In the genomic region with DNA sequence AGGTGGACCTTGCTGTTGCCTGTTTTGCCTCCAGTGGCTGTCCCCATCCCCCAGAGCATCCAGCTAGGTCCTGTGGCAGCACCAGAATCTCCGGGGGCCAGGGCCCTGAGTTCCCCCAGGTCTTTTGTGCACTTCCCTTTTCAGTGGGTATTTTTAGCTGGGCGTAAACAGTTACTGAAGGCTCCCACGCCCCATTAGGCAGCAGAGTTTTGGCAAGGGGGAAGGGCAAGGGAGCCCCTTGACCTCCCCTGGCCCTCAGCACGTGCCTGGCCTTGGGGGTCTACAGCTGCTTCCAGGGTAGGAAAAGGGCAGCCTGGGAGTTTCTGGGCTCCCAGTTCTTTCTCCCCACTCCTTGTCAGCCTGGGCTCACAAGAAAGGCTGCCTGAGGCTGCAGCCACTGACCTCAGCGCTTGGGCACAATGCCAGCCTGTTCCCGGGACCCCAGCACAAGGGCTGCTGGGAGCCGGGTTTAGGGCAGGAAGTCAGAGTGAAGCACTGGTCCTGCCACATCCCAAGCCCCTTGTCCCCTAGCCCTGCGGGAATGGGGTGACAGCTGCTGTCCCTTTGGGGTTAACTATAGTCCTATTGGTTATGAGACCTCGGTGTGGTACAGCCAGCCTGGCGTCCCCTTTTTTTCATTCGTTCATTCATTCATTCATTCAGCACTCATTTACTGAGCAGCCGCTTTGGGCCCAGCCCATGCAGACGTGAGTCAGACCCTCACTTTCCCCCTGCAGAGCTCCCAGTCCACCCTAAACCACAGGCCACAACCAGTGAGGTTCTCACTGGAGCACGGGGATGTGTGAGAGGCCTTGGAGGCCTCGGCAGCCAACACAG, we compare ENCODE assay signal across 8 cellular contexts. TPM values are rescaled to one million over a fixed set of nuclear protein-coding genes. Genes with fewer than 3 reads are reported as not detected.
DNase-seq lines count a peak whose midpoint lies in the region; ATAC-seq, FAIRE-seq and TF ChIP-seq lines count a peak whose summit lies in the region.

No MANE protein-coding gene starts in this region.

- peak overlapping the region; percentile 80 for H3K4me3 ChIP-seq in CD8-positive, alpha-beta memory T cell (ENCODE audit: low read length)
- H3K4me3 ChIP-seq in rectal smooth muscle tissue (ENCODE audit: low read length): peak overlapping the region; percentile 44

- no peaks in the 10 kb centered on the region for H3K9me3 ChIP-seq in CD8-positive, alpha-beta memory T cell (ENCODE audit: low read length)

- no peak for ATAC-seq in GM21529 (IDR thresholded peaks at IDR 0.05; ENCODE audit: unreplicated experiment)

- peaks cover 92 to 96% (median 93%) of the 10 kb centered on the region in 3 donors for H3K4me1 Mint-ChIP-seq in CD8-positive, alpha-beta memory T cell
- peaks cover 77% of the 10 kb centered on the region for H3K4me1 Mint-ChIP-seq in activated CD4-positive, alpha-beta memory T cell treated with anti-CD3 and anti-CD28 coated beads for 36 hours (ENCODE audit: low read depth)

- H3K27ac ChIP-seq in CD8-positive, alpha-beta memory T cell (ENCODE audit: low read depth, low read length): peak overlapping the region; percentile 12
- peak overlapping the region; percentile 62 for H3K27ac ChIP-seq in rectal smooth muscle tissue (ENCODE audit: low read depth, low read length)

- no peak for FAIRE-seq in HTR-8/SVneo (lab: Jason Lieb, UNC)

- POLR2A ChIA-PET in CD8-positive, alpha-beta memory T cell (lab: Charles Lee): interaction anchor here (0.6 to 5.9 kb wide), 3 partner anchors 8 to 71 kb away, joined by 5 to 89 read pairs (median 8); a partner anchor contains a TSS
- POLR2A ChIA-PET in activated CD4-positive, alpha-beta memory T cell treated with anti-CD3 and anti-CD28 coated beads for 36 hours (lab: Charles Lee): interaction anchor here (1.0 to 9.4 kb wide), 3 partner anchors 11 to 80 kb away, joined by 3 to 116 read pairs (median 5); a partner anchor contains a TSS
- POLR2A ChIA-PET in HEK293T (lab: Yijun Ruan, JAX): interaction anchor here (1.0 kb wide), 1 partner anchor 9 kb away, joined by 3 read pairs; no protein-coding TSS in a partner anchor

- no peaks in the 10 kb centered on the region for H3K9me3 Mint-ChIP-seq in CD8-positive, alpha-beta memory T cell
- no peaks in the 10 kb centered on the region for H3K9me3 Mint-ChIP-seq in activated CD4-positive, alpha-beta memory T cell treated with anti-CD3 and anti-CD28 coated beads for 36 hours

- H3K9ac ChIP-seq in rectal smooth muscle tissue (ENCODE audit: low read length): no peak overlapping the region

- DNase-seq in CD8-positive, alpha-beta memory T cell: peak in 1 of 5 donors; percentile 34
- DNase-seq in HTR-8/SVneo (ENCODE audit: insufficient read length, low spot score) (peak; percentile 54), germinal center (ENCODE audit: low spot score) (peak; percentile 62), NCI-H2227 (lab: John Stamatoyannopoulos, UW; ENCODE audit: unreplicated experiment) (no peak), HEK293T (ENCODE audit: extremely low spot score) (no peak)
- peak; percentile 77 for DNase-seq in activated CD4-positive, alpha-beta memory T cell treated with anti-CD3 and anti-CD28 coated beads for 36 hours

- H3K27me3 Mint-ChIP-seq in CD8-positive, alpha-beta memory T cell: peaks cover 0 to 3% of the 10 kb centered on the region in 2 donors
- H3K27me3 Mint-ChIP-seq in activated CD4-positive, alpha-beta memory T cell treated with anti-CD3 and anti-CD28 coated beads for 36 hours: no peaks in the 10 kb centered on the region

- intact Hi-C loops in activated CD4-positive, alpha-beta memory T cell treated with anti-CD3 and anti-CD28 coated beads for 36 hours (cut with micrococcal nuclease): no loop called here

- H3K4me1 ChIP-seq in CD8-positive, alpha-beta memory T cell (ENCODE audit: insufficient read depth, low read length): peaks cover 99% of the 10 kb centered on the region
- H3K4me1 ChIP-seq in rectal smooth muscle tissue (ENCODE audit: control insufficient read depth, insufficient read depth, low read length): peaks cover 19% of the 10 kb centered on the region

- peak overlapping the region; percentile 92 to 99 (median 98) for H3K27ac Mint-ChIP-seq in CD8-positive, alpha-beta memory T cell
- H3K27ac Mint-ChIP-seq in activated CD4-positive, alpha-beta memory T cell treated with anti-CD3 and anti-CD28 coated beads for 36 hours: peak overlapping the region; percentile 99

- peaks cover 0 to 26% (median 8%) of the 10 kb centered on the region in 3 donors for H3K36me3 Mint-ChIP-seq in CD8-positive, alpha-beta memory T cell
- H3K36me3 Mint-ChIP-seq in activated CD4-positive, alpha-beta memory T cell treated with anti-CD3 and anti-CD28 coated beads for 36 hours: peaks cover 47% of the 10 kb centered on the region

- peaks cover 11% of the 10 kb centered on the region for H3K36me3 ChIP-seq in CD8-positive, alpha-beta memory T cell (ENCODE audit: insufficient read depth, low read length)
- H3K36me3 ChIP-seq in rectal smooth muscle tissue (ENCODE audit: control insufficient read depth, insufficient read depth, low read length): no peaks in the 10 kb centered on the region

- H3K27me3 ChIP-seq in CD8-positive, alpha-beta memory T cell (ENCODE audit: insufficient read depth, low read length, poor library complexity, severe bottlenecking): no peaks in the 10 kb centered on the region
- no peaks in the 10 kb centered on the region for H3K27me3 ChIP-seq in rectal smooth muscle tissue (ENCODE audit: control insufficient read depth, insufficient read depth, low read length)

- CTCF ChIA-PET in CD8-positive, alpha-beta memory T cell (lab: Charles Lee): interaction anchor here (1.2 to 15.8 kb wide), 4 partner anchors 9 to 158 kb away, joined by 3 to 1086 read pairs (median 4); a partner anchor contains a TSS
- CTCF ChIA-PET in activated CD4-positive, alpha-beta memory T cell treated with anti-CD3 and anti-CD28 coated beads for 36 hours (lab: Charles Lee): interaction anchor here (0.7 to 20.5 kb wide), 5 partner anchors 9 to 166 kb away, joined by 3 to 1220 read pairs (median 3); a partner anchor contains a TSS
- CTCF ChIA-PET in HEK293T (lab: Yijun Ruan, JAX): interaction anchor here (1.0 to 1.3 kb wide), 2 partner anchors 13 to 19 kb away, joined by 3 to 4 read pairs; no protein-coding TSS in a partner anchor

- H3K4me3 Mint-ChIP-seq in CD8-positive, alpha-beta memory T cell: peak overlapping the region; percentile 85 to 97 (median 91)
- H3K4me3 Mint-ChIP-seq in activated CD4-positive, alpha-beta memory T cell treated with anti-CD3 and anti-CD28 coated beads for 36 hours: peak overlapping the region; percentile 90

TF ChIP-seq in HEK293T, 16 proteins besides CTCF, POLR2A, EP300 and RAD21:
- TF ChIP-seq BHLHE40 (IDR thresholded peaks at IDR 0.05; ENCODE audit: borderline replicate concordance) (no peak), SUZ12 (IDR thresholded peaks at IDR 0.05) (no peak), NFRKB (IDR thresholded peaks at IDR 0.05) (no peak), FOXM1 (IDR thresholded peaks at IDR 0.05; ENCODE audit: borderline replicate concordance) (no peak), SP1 (IDR thresholded peaks at IDR 0.05) (no peak), L3MBTL2 (conservative IDR thresholded peaks at IDR 0.05) (no peak), ARNT (IDR thresholded peaks at IDR 0.05) (no peak)

RNA-seq across cellular contexts. Expression of a gene that starts 8.4 kb away (rescaled TPM):
- 100 to 1,000 TPM; 288 to 294 TPM for total RNA-seq in CD8-positive, alpha-beta memory T cell
- polyA plus RNA-seq in CD8-positive, alpha-beta memory T cell: 154 TPM
- 100 to 1,000 TPM; 260 to 262 TPM for total RNA-seq in activated CD4-positive, alpha-beta memory T cell treated with anti-CD3 and anti-CD28 coated beads for 36 hours

RNA-seq across cellular contexts. Expression of a gene that starts 22.3 kb away (rescaled TPM):
- under 1 TPM in 1 of 2 experiments, not detected in 1; 0.27 TPM for total RNA-seq in CD8-positive, alpha-beta memory T cell
- polyA plus RNA-seq in CD8-positive, alpha-beta memory T cell: not detected
- total RNA-seq in activated CD4-positive, alpha-beta memory T cell treated with anti-CD3 and anti-CD28 coated beads for 36 hours: not detected

RNA-seq across cellular contexts. Expression of a gene that starts 36.1 kb away (rescaled TPM):
- total RNA-seq in CD8-positive, alpha-beta memory T cell: not detected
- polyA plus RNA-seq in CD8-positive, alpha-beta memory T cell: not detected
- not detected for total RNA-seq in activated CD4-positive, alpha-beta memory T cell treated with anti-CD3 and anti-CD28 coated beads for 36 hours

RNA-seq across cellular contexts. Expression of a gene that starts 41.7 kb away (rescaled TPM):
- total RNA-seq in CD8-positive, alpha-beta memory T cell: not detected
- not detected for polyA plus RNA-seq in CD8-positive, alpha-beta memory T cell
- not detected for total RNA-seq in activated CD4-positive, alpha-beta memory T cell treated with anti-CD3 and anti-CD28 coated beads for 36 hours

RNA-seq across cellular contexts. Expression of a gene that starts 52.7 kb away (rescaled TPM):
- total RNA-seq in CD8-positive, alpha-beta memory T cell: 10 to 100 TPM; 53.9 to 60.1 TPM
- polyA plus RNA-seq in CD8-positive, alpha-beta memory T cell: 43.1 TPM
- 10 to 100 TPM; 51.4 to 57.6 TPM for total RNA-seq in activated CD4-positive, alpha-beta memory T cell treated with anti-CD3 and anti-CD28 coated beads for 36 hours

Comparison
In these comparisons a context has a peak if more than half of its experiments do, and no peak if none do; other contexts are left out.
1. DNase-seq: peak in HTR-8/SVneo (single experiment), activated CD4-positive, alpha-beta memory T cell treated with anti-CD3 and anti-CD28 coated beads for 36 hours (single experiment) and germinal center (single experiment); none in NCI-H2227 (single experiment) and HEK293T (single experiment).